8 cellular contexts compared by ENCODE assay signal in genomic region chr16:10256855-10257641, GRCh38.
DNase-seq lines count a peak whose midpoint lies in the region; ATAC-seq lines count a peak whose summit lies in the region.

No MANE protein-coding gene starts in this region.

- POLR2A ChIA-PET in naive thymus-derived CD8-positive, alpha-beta T cell (lab: Charles Lee) = interaction anchor here (0.7 kb wide), 1 partner anchor 17 kb away, joined by 3 read pairs; no protein-coding TSS in a partner anchor

- H3K27ac Mint-ChIP-seq in naive thymus-derived CD8-positive, alpha-beta T cell = peak overlapping the region in 4 of 10 donors; percentile 28 to 91 (median 59)

- peak overlapping the region in 1 of 10 donors; percentile 22 for H3K4me3 Mint-ChIP-seq in naive thymus-derived CD8-positive, alpha-beta T cell

- no peaks in the 10 kb centered on the region for H3K36me3 Mint-ChIP-seq in naive thymus-derived CD8-positive, alpha-beta T cell

- no peaks in the 10 kb centered on the region for H3K9me3 Mint-ChIP-seq in naive thymus-derived CD8-positive, alpha-beta T cell

- intact Hi-C loops in Right ventricle myocardium superior (cut with DNase I) (loop anchor here (5.0 kb wide), 2 partner anchors 255 to 480 kb away; no protein-coding TSS in a partner anchor), Right ventricle myocardium inferior (cut with DNase I) (loop anchor here (5.0 kb wide), 2 partner anchors 250 to 480 kb away; no protein-coding TSS in a partner anchor)

- DNase-seq in Right ventricle myocardium superior = peak; percentile 42
- DNase-seq in Right ventricle myocardium inferior (ENCODE audit: missing footprints) = no peak
- DNase-seq in NAMALWA (ENCODE audit: low spot score) = peak; percentile 59
- DNase-seq in activated CD4-positive, alpha-beta T cell treated with anti-CD3 and anti-CD28 coated beads, Interleukin-2, amount 50 U/mL, for 4 hours = peak; percentile 13 to 23
- DNase-seq in effector CD8-positive, alpha-beta T cell (lab: John Stamatoyannopoulos, UW) = peak; percentile 25
- DNase-seq in naive thymus-derived CD8-positive, alpha-beta T cell = peak; percentile 14 to 68 (median 39)
- DNase-seq in stromal cell of bone marrow (ENCODE audit: low read depth) = peak; percentile 2

- ATAC-seq in Right ventricle myocardium superior (ENCODE audit: poor library complexity) (peak; percentile 68), Right ventricle myocardium inferior (no peak), GM21447 (IDR thresholded peaks at IDR 0.05; ENCODE audit: unreplicated experiment) (no peak)
- ATAC-seq in naive thymus-derived CD8-positive, alpha-beta T cell = peak; percentile 60 to 75

- H3K27me3 Mint-ChIP-seq in naive thymus-derived CD8-positive, alpha-beta T cell = peaks cover 0 to 21% (median 5%) of the 10 kb centered on the region in 5 donors

- peaks cover 4 to 21% (median 7%) of the 10 kb centered on the region in 4 donors for H3K4me1 Mint-ChIP-seq in naive thymus-derived CD8-positive, alpha-beta T cell

Comparison
In these comparisons a context has a peak if more than half of its experiments do, and no peak if none do; other contexts are left out.
1. ATAC-seq: peak in Right ventricle myocardium superior (single experiment) and naive thymus-derived CD8-positive, alpha-beta T cell (2 of 2); none in Right ventricle myocardium inferior (single experiment) and GM21447 (single experiment).